In genomic region chr1:41823453-41823852, GRCh38 we compare ENCODE assay signal across 13 cellular contexts.
A peak's percentile ranks its signal among the peaks of the same experiment; 100 is the strongest.
DNase-seq lines count a peak whose midpoint lies in the region; ATAC-seq and TF ChIP-seq lines count a peak whose summit lies in the region.
"Had no signal": no experiment of that assay in that cellular context is flagged by ENCODE, and none has a peak within 500 bp of the region (broad histone marks: within the 10 kb centered on the region; RNA-seq: fewer than 3 reads in every experiment).

No MANE protein-coding gene starts in this region.

- no peaks in the 10 kb centered on the region for H3K9me3 Mint-ChIP-seq in Calu3 (ENCODE audit: low read depth, unreplicated experiment)
- H3K9me3 Mint-ChIP-seq in neural crest cell = no peaks in the 10 kb centered on the region
- H3K9me3 Mint-ChIP-seq in activated CD4-positive, alpha-beta T cell treated with anti-CD3 and anti-CD28 coated beads for 36 hours (ENCODE audit: low read depth) = no peaks in the 10 kb centered on the region

- no peak for TF ChIP-seq CTCF in Calu3 (IDR thresholded peaks at IDR 0.05; ENCODE audit: unreplicated experiment)
- TF ChIP-seq CTCF in left ventricle myocardium inferior (IDR thresholded peaks at IDR 0.05; ENCODE audit: borderline replicate concordance) = no peak
- TF ChIP-seq CTCF in neural crest cell (conservative IDR thresholded peaks at IDR 0.05) = no peak

- H3K4me1 ChIP-seq in left ventricle myocardium inferior = peaks cover 38% of the 10 kb centered on the region

- CTCF ChIA-PET in Calu3 (lab: Charles Lee) = interaction anchor here (1.3 kb wide), 1 partner anchor 11 kb away, joined by 3 read pairs; no protein-coding TSS in a partner anchor
- CTCF ChIA-PET in activated CD4-positive, alpha-beta T cell treated with anti-CD3 and anti-CD28 coated beads for 36 hours (lab: Charles Lee) = interaction anchor here (0.7 kb wide), 1 partner anchor 10 kb away, joined by 3 read pairs; no protein-coding TSS in a partner anchor

- H3K27ac Mint-ChIP-seq in Calu3 (ENCODE audit: unreplicated experiment) (no peak overlapping the region), neural crest cell (ENCODE audit: unreplicated experiment) (no peak overlapping the region)
- no peak overlapping the region for H3K27ac Mint-ChIP-seq in activated CD4-positive, alpha-beta T cell treated with anti-CD3 and anti-CD28 coated beads for 36 hours

- POLR2A ChIA-PET in activated CD4-positive, alpha-beta T cell treated with anti-CD3 and anti-CD28 coated beads for 36 hours (lab: Charles Lee) = no interaction called here

- H3K4me1 Mint-ChIP-seq in Calu3 (ENCODE audit: low read depth, unreplicated experiment) (no peaks in the 10 kb centered on the region), neural crest cell (peaks cover 18% of the 10 kb centered on the region)
- H3K4me1 Mint-ChIP-seq in activated CD4-positive, alpha-beta T cell treated with anti-CD3 and anti-CD28 coated beads for 36 hours = peaks cover 9% of the 10 kb centered on the region

- H3K4me3 Mint-ChIP-seq in Calu3 (ENCODE audit: low read depth, unreplicated experiment) (no peak overlapping the region), neural crest cell (no peak overlapping the region)
- no peak overlapping the region for H3K4me3 Mint-ChIP-seq in activated CD4-positive, alpha-beta T cell treated with anti-CD3 and anti-CD28 coated beads for 36 hours

- intact Hi-C loops in Calu3 (cut with micrococcal nuclease; ENCODE audit: unreplicated experiment) = no loop called here
- intact Hi-C loops in left ventricle myocardium inferior (cut with micrococcal nuclease) = no loop called here
- intact Hi-C loops in activated CD4-positive, alpha-beta T cell treated with anti-CD3 and anti-CD28 coated beads for 36 hours (cut with DNase I, micrococcal nuclease) = loop anchor here in 1 of 2 experiments (10.0 kb wide), 1 partner anchor 331 kb away; the partner anchor contains the start of gene GUCA2B

- DNase-seq in Calu3 = peak; percentile 6
- DNase-seq in NCI-H2227 (lab: John Stamatoyannopoulos, UW; ENCODE audit: unreplicated experiment) = peak; percentile 40
- DNase-seq in left ventricle myocardium inferior = peak; percentile 41
- peak; percentile 10 for DNase-seq in neural crest cell (ENCODE audit: low read depth, low spot score)
- no peak for DNase-seq in NCI-H1694 treated with DMSO at 0.1 percent for 48 hours (lab: John Stamatoyannopoulos, UW)
- no peak for DNase-seq in activated CD4-positive, alpha-beta T cell treated with anti-CD3 and anti-CD28 coated beads for 36 hours
- no peak for DNase-seq in activated effector memory CD4-positive, alpha-beta T cell treated with Interleukin-2 at 50 U/mL for 16 hours
- DNase-seq: activated CD4-positive, alpha-beta T cell treated with anti-CD3 and anti-CD28 coated beads for 48 hours; KBM-7; posterior cingulate gyrus; SHP77 had no signal

- H3K27me3 ChIP-seq in left ventricle myocardium inferior (ENCODE audit: low read depth) = no peaks in the 10 kb centered on the region

- BruUV-seq in Calu3 (replicated peaks; lab: Mats Ljungman, UMichigan) = no TSS peak

- H3K36me3 Mint-ChIP-seq in Calu3 (ENCODE audit: insufficient read depth, unreplicated experiment) (no peaks in the 10 kb centered on the region), neural crest cell (ENCODE audit: low read depth) (no peaks in the 10 kb centered on the region)
- H3K36me3 Mint-ChIP-seq in activated CD4-positive, alpha-beta T cell treated with anti-CD3 and anti-CD28 coated beads for 36 hours (ENCODE audit: low read depth) = no peaks in the 10 kb centered on the region

- H3K9me3 ChIP-seq in left ventricle myocardium inferior (replicated peaks) = no peaks in the 10 kb centered on the region

- no peak overlapping the region for H3K4me3 ChIP-seq in left ventricle myocardium inferior

- H3K27ac ChIP-seq in left ventricle myocardium inferior (replicated peaks) = peak overlapping the region; percentile 55
- H3K27ac ChIP-seq: C4-2B had no signal

- no peak for ATAC-seq in activated CD4-positive, alpha-beta T cell treated with anti-CD3 and anti-CD28 coated beads for 36 hours
- no peak for ATAC-seq in GM21825 (IDR thresholded peaks at IDR 0.05; ENCODE audit: unreplicated experiment)

- H3K36me3 ChIP-seq in left ventricle myocardium inferior = no peaks in the 10 kb centered on the region

- no peaks in the 10 kb centered on the region for H3K27me3 Mint-ChIP-seq in Calu3 (ENCODE audit: unreplicated experiment)
- no peaks in the 10 kb centered on the region for H3K27me3 Mint-ChIP-seq in neural crest cell (ENCODE audit: low read depth)
- no peaks in the 10 kb centered on the region for H3K27me3 Mint-ChIP-seq in activated CD4-positive, alpha-beta T cell treated with anti-CD3 and anti-CD28 coated beads for 36 hours

Comparison
In these comparisons a context has a peak if more than half of its experiments do, and no peak if none do; other contexts are left out.
1. DNase-seq: peak in Calu3 (single experiment), NCI-H2227 (single experiment), left ventricle myocardium inferior (single experiment) and neural crest cell (single experiment); none in NCI-H1694 treated with DMSO at 0.1 percent for 48 hours (single experiment), activated CD4-positive, alpha-beta T cell treated with anti-CD3 and anti-CD28 coated beads for 36 hours (single experiment) and activated effector memory CD4-positive, alpha-beta T cell treated with Interleukin-2 at 50 U/mL for 16 hours (single experiment).